In the genomic region with DNA sequence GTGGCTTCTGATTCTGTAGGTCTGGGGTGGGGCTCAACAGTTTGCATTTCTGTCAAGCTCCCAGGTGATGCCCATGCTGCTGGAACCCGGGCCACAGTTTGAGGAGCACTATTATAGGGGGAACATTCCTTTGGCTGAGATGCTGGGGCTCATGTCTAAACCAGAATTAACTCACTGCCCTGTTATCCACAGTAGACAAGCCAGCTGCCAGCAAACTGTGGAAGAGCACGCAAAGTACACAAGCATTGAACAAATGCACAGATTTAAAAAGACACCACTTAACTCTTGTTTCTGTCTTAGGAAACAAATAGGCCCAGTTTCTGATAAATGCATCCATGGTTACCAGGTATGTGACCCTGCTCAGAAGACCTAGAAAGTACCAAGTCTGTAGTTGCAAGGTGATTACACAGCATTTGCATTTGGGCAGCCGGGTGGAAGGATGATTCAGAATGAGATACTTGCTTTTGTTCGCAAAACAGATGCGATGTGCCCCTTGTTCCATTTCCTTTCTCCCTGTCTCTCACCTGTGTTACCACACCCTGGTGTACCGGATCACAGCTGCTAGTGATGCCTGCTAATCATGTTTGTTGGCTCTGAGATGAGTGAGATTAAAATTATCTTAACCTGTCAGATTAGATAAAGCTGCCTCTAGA, we compare ENCODE assay signal across 8 cellular contexts. TPM values are rescaled to one million over a fixed set of nuclear protein-coding genes. Genes with fewer than 3 reads are reported as not detected.
DNase-seq lines count a peak whose midpoint lies in the region; ATAC-seq, FAIRE-seq and TF ChIP-seq lines count a peak whose summit lies in the region.

No MANE protein-coding gene starts in this region.

- peak overlapping the region; percentile 87 for H3K18ac ChIP-seq in IMR-90 (ENCODE audit: low read depth, low read length)

- no peak for TF ChIP-seq RAD21 in IMR-90 (IDR thresholded peaks at IDR 0.05; ENCODE audit: low read length)

- H3K9me1 ChIP-seq in IMR-90 (ENCODE audit: insufficient read depth, low read length): peaks cover 22% of the 10 kb centered on the region

- H4K8ac ChIP-seq in IMR-90 (ENCODE audit: low read depth in 2 of 2, low read length in 2 of 2): peak overlapping the region; percentile 11 to 84; a peak in 3 of 4 replicates

- H4K20me1 ChIP-seq in IMR-90 (ENCODE audit: insufficient read depth, low read length): no peaks in the 10 kb centered on the region

- CTCF ChIA-PET in IMR-90 (lab: Yijun Ruan, JAX): no interaction called here

- H3K4me1 ChIP-seq in IMR-90 (ENCODE audit: control insufficient read depth, insufficient read depth, low read length) (peaks cover 13% of the 10 kb centered on the region), uterus (no peaks in the 10 kb centered on the region)

- no CpG with 5 or more reads among the region's 6 CpGs for WGBS in IMR-90 (ENCODE audit: extremely low coverage in 2 of 2, insufficient read length in 1 of 2), 2 experiments

- in situ Hi-C loops in IMR-90 (cut with MboI; ENCODE audit: low sequenced_read_pairs): no loop called here

- H2BK120ac ChIP-seq in IMR-90 (ENCODE audit: low read depth, low read length): peak overlapping the region; percentile 92

- no peak overlapping the region; the same call in 1 of the 2 replicates for H3K9ac ChIP-seq in IMR-90 (ENCODE audit: low read depth, low read length)

- dilution Hi-C loops in IMR-90 (cut with HindIII; ENCODE audit: low sequenced_read_pairs, unreplicated experiment): no loop called here

- no TSS peak for BruUV-seq in IMR-90 (replicated peaks; lab: Mats Ljungman, UMichigan)

- ATAC-seq in GM18868 (IDR thresholded peaks at IDR 0.05; ENCODE audit: unreplicated experiment) (peak; percentile 86), GM21723 (IDR thresholded peaks at IDR 0.05; ENCODE audit: unreplicated experiment) (peak; percentile 72), IMR-90 (ENCODE audit: low read depth) (no peak)

- H3K36me3 ChIP-seq in IMR-90 (ENCODE audit: control insufficient read depth, insufficient read depth, low read length) (peaks cover 15% of the 10 kb centered on the region), uterus (no peaks in the 10 kb centered on the region)

- H3K27ac ChIP-seq in IMR-90 (ENCODE audit: insufficient read depth, low read length): peak overlapping the region; percentile 26; the same call in 1 of the 2 replicates
- H3K27ac ChIP-seq in uterus: peak overlapping the region in 1 of 2 donors; percentile 51

- no peak overlapping the region for H2AFZ ChIP-seq in IMR-90 (replicated peaks; ENCODE audit: low read length, poor library complexity)

- H3K4me3 ChIP-seq in IMR-90 (ENCODE audit: insufficient read depth, low read depth, low read length): no peak overlapping the region
- H3K4me3 ChIP-seq in uterus: no peak overlapping the region

- H3K79me1 ChIP-seq in IMR-90 (ENCODE audit: low read depth in 1 of 2, low read length in 2 of 2): peaks cover 23 to 54% of the 10 kb centered on the region in 2 experiments

- H3K4ac ChIP-seq in IMR-90 (ENCODE audit: low read depth, low read length): peak overlapping the region; percentile 74

- no peak for DNase-seq in IMR-90
- no peak for DNase-seq in uterus
- DNase-seq in NCI-H2081 treated with DMSO at 0.1 percent for 48 hours (lab: John Stamatoyannopoulos, UW): no peak
- no peak for DNase-seq in NCI-H128 (lab: John Stamatoyannopoulos, UW; ENCODE audit: unreplicated experiment)
- DNase-seq in SKM-1 treated with dmso at 0.1 percent for 144 hours (lab: John Stamatoyannopoulos, UW; ENCODE audit: unreplicated experiment): no peak

- POLR2A ChIA-PET in IMR-90 (lab: Charles Lee; ENCODE audit: unreplicated experiment): interaction anchor here (0.6 kb wide), 1 partner anchor 49 kb away, joined by 4 read pairs; no protein-coding TSS in a partner anchor

- intact Hi-C loops in IMR-90 (cut with micrococcal nuclease): no loop called here
- intact Hi-C loops in uterus (cut with DNase I; ENCODE audit: low total_unique reads): no loop called here

- peak overlapping the region; percentile 95; the same call in 2 of the 3 replicates for H2BK15ac ChIP-seq in IMR-90 (ENCODE audit: low read depth, low read length)

- H3K23ac ChIP-seq in IMR-90 (ENCODE audit: low read depth, low read length): peak overlapping the region; percentile 72; the same call in 1 of the 2 replicates

- peak overlapping the region; percentile 82 for H2BK20ac ChIP-seq in IMR-90 (ENCODE audit: low read depth, low read length)

- peak overlapping the region; percentile 55 for H4K5ac ChIP-seq in IMR-90 (ENCODE audit: low read depth, low read length)

- TF ChIP-seq POLR2A in IMR-90 (IDR thresholded peaks at IDR 0.05; ENCODE audit: low read depth, low read length) (no peak), uterus (IDR thresholded peaks at IDR 0.05) (no peak)

- H3K4me2 ChIP-seq in IMR-90 (ENCODE audit: low read depth, low read length): no peak overlapping the region

- H3K14ac ChIP-seq in IMR-90 (replicated peaks; ENCODE audit: low read depth, low read length): peak overlapping the region; percentile 77; the same call in 1 of the 2 replicates

- FAIRE-seq in islet of Langerhans (lab: Jason Lieb, UNC): peak; percentile 9

- H2AK5ac ChIP-seq in IMR-90 (ENCODE audit: low read depth, low read length): peak overlapping the region; percentile 93

- H2BK5ac ChIP-seq in IMR-90 (ENCODE audit: low read depth, low read length, poor library complexity, severe bottlenecking): peak overlapping the region; percentile 81

- no peaks in the 10 kb centered on the region for H3K9me3 ChIP-seq in IMR-90 (ENCODE audit: control insufficient read depth, insufficient read depth, low read length)
- no peaks in the 10 kb centered on the region for H3K9me3 ChIP-seq in uterus

- TF ChIP-seq CTCF in IMR-90 (conservative IDR thresholded peaks at IDR 0.05; ENCODE audit: low read depth, low read length): no peak
- no peak for TF ChIP-seq CTCF in uterus (IDR thresholded peaks at IDR 0.05)

- H2AK9ac ChIP-seq in IMR-90 (replicated peaks; ENCODE audit: low read depth, low read length, poor library complexity): peak overlapping the region; percentile 19

- peak overlapping the region; percentile 91 for H4K91ac ChIP-seq in IMR-90 (ENCODE audit: insufficient read depth, low read depth, low read length)

- no peaks in the 10 kb centered on the region for H3K27me3 ChIP-seq in IMR-90 (ENCODE audit: control insufficient read depth, insufficient read depth, low read length)
- no peaks in the 10 kb centered on the region for H3K27me3 ChIP-seq in uterus

- H3K56ac ChIP-seq in IMR-90 (ENCODE audit: extremely low read depth, insufficient read depth, low read length): no peak overlapping the region

TF ChIP-seq in IMR-90, 13 proteins besides CTCF, POLR2A, EP300 and RAD21:
- no peak for TF ChIP-seq MAFK (IDR thresholded peaks at IDR 0.05; ENCODE audit: low read depth, low read length)
- TF ChIP-seq BHLHE40 (IDR thresholded peaks at IDR 0.05; ENCODE audit: low read depth, low read length): no peak
- TF ChIP-seq MAZ (IDR thresholded peaks at IDR 0.05; ENCODE audit: borderline replicate concordance, low read depth, low read length): no peak
- TF ChIP-seq USF2 (IDR thresholded peaks at IDR 0.05; ENCODE audit: low read depth, low read length): no peak
- TF ChIP-seq, protein P1, sequence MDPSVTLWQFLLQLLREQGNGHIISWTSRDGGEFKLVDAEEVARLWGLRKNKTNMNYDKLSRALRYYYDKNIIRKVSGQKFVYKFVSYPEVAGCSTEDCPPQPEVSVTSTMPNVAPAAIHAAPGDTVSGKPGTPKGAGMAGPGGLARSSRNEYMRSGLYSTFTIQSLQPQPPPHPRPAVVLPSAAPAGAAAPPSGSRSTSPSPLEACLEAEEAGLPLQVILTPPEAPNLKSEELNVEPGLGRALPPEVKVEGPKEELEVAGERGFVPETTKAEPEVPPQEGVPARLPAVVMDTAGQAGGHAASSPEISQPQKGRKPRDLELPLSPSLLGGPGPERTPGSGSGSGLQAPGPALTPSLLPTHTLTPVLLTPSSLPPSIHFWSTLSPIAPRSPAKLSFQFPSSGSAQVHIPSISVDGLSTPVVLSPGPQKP (IDR thresholded peaks at IDR 0.05; ENCODE audit: borderline replicate concordance, low read depth, low read length): no peak
- TF ChIP-seq CHD1 (IDR thresholded peaks at IDR 0.05; ENCODE audit: low read depth, low read length): no peak
- no peak for TF ChIP-seq RCOR1 (IDR thresholded peaks at IDR 0.05; ENCODE audit: insufficient replicate concordance, low read length)
- TF ChIP-seq MXI1 (IDR thresholded peaks at IDR 0.05; ENCODE audit: borderline replicate concordance, low read depth, low read length): no peak
- TF ChIP-seq FOS (IDR thresholded peaks at IDR 0.05; ENCODE audit: low read depth, low read length): no peak
- no peak for TF ChIP-seq RFX5 (IDR thresholded peaks at IDR 0.05; ENCODE audit: low read depth, low read length)
- TF ChIP-seq CEBPB (IDR thresholded peaks at IDR 0.05; ENCODE audit: low read depth, low read length): no peak
- TF ChIP-seq NFE2L2 (IDR thresholded peaks at IDR 0.05; ENCODE audit: low read depth, low read length): no peak
- no peak for TF ChIP-seq SMC3 (IDR thresholded peaks at IDR 0.05; ENCODE audit: low read depth, low read length)
TF ChIP-seq in IMR-90: peak in this region for 0.

RNA-seq across cellular contexts. Expression of gene GYG1, which starts 12.4 kb away (rescaled TPM):
- total RNA-seq in IMR-90 (2012; rRNA removed) (77.8 and 90.3 TPM in 2 replicates), uterus (100 to 1,000 TPM in 1 of 4 donors, 10 to 100 TPM in 3; 37.4 to 122 (median 64.2) TPM)
- polyA plus RNA-seq in IMR-90 (2012; rRNA removed): 43.6 and 48.4 TPM in 2 replicates
- 17.9 and 77.6 TPM in 2 replicates for polyA plus RNA-seq in IMR-90 (2012; cell fraction: cytosol; rRNA removed)
- 44.9 and 46.5 TPM in 2 replicates for polyA plus RNA-seq in IMR-90 (2012; cell fraction: nucleus; rRNA removed; ENCODE audit: low replicate concordance)
